Comparison of ENCODE assay signal across 7 cellular contexts in genomic region chr6:15901141-15902115, GRCh38.
DNase-seq lines count a peak whose midpoint lies in the region; ATAC-seq lines count a peak whose summit lies in the region.

No MANE protein-coding gene starts in this region.

- DNase-seq in KBM-7 (peak; percentile 49), amniotic epithelial cell (ENCODE audit: low read depth) (peak; percentile 17), NCI-H446 (lab: John Stamatoyannopoulos, UW) (no peak), hypothalamus (lab: John Stamatoyannopoulos, UW) (no peak), DMS 273 treated with DMSO at 0.1 percent for 48 hours (lab: John Stamatoyannopoulos, UW) (no peak)

- in situ Hi-C loops in KBM-7 (cut with MboI; ENCODE audit: low pct_unique_long_range_greater_than_20kb, low sequenced_read_pairs): no loop called here

- ATAC-seq in GM18858 (IDR thresholded peaks at IDR 0.05; ENCODE audit: unreplicated experiment) (peak; percentile 84), GM21619 (IDR thresholded peaks at IDR 0.05; ENCODE audit: unreplicated experiment) (peak; percentile 88)

Comparison
In these comparisons a context has a peak if more than half of its experiments do, and no peak if none do; other contexts are left out.
1. DNase-seq: peak in KBM-7 (single experiment) and amniotic epithelial cell (single experiment); none in NCI-H446 (0 of 2), hypothalamus (0 of 51) and DMS 273 treated with DMSO at 0.1 percent for 48 hours (single experiment).